ENCODE assay signal across 8 cellular contexts in the genomic region with DNA sequence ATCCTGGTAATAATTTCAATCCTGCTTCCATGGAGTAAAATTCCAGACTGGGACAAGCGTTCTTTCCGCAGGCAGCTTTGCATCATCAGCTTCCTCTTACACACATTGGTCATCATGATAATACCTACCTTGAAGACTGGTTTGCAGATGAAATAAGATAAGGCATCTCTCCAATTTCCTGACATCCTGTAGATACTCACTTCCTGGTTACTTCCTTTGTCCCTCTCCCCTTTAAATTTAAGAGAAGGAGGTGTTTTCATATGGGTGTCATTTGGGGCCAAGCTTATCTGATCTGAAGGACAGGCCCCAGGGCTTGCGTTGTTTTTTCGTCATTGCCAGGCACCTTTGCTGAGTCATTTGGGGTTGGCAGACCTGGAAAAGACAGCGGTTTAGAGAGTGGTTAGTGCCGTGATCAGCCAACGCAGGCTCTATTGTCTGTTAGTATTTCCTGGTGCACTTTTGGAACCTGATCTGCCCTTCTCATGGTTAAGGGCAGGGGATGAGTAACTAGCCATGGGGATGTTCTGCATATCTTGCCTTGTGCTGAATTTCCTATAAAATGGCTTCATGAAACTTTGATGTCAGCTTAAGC. TPM values are rescaled to one million over a fixed set of nuclear protein-coding genes. Genes with fewer than 3 reads are reported as not detected.
DNase-seq lines count a peak whose midpoint lies in the region; ATAC-seq, FAIRE-seq and TF ChIP-seq lines count a peak whose summit lies in the region.

No MANE protein-coding gene starts in this region.

- H3K9me1 ChIP-seq in K562 (ENCODE audit: control insufficient read depth, insufficient read depth, low read length) = no peaks in the 10 kb centered on the region

- H3K9ac ChIP-seq in H9 (ENCODE audit: extremely low read depth, insufficient read length, low read length) (no peak overlapping the region), K562 (ENCODE audit: insufficient read depth in 1 of 2, low read depth in 2 of 2, low read length in 2 of 2) (no peak overlapping the region)

- BruUV-seq in K562 (replicated peaks; lab: Mats Ljungman, UMichigan) = no TSS peak

- FAIRE-seq in K562 (lab: Jason Lieb, UNC) = no peak

- H3K27me3 ChIP-seq in H9 (ENCODE audit: insufficient read depth, low read length) (no peaks in the 10 kb centered on the region), K562 (ENCODE audit: control insufficient read depth in 2 of 2, insufficient read depth in 2 of 2, low read length in 2 of 2) (no peaks in the 10 kb centered on the region; a peak in 1 of 5 replicates)

- H3K23me2 ChIP-seq in H9 (ENCODE audit: insufficient read length, low read depth, low read length, poor library complexity, severe bottlenecking) = no peaks in the 10 kb centered on the region

- in situ Hi-C loops in K562 (cut with MboI) = no loop called here

- H3K4me1 ChIP-seq in H9 (ENCODE audit: insufficient read depth, low read length) (no peaks in the 10 kb centered on the region), K562 (replicated peaks in 1 of 2; ENCODE audit: control insufficient read depth in 2 of 2, insufficient read depth in 2 of 2, low read length in 2 of 2) (no peaks in the 10 kb centered on the region; a peak in 1 of 5 replicates)

- WGBS in H9 (ENCODE audit: extremely low coverage, insufficient read length, low lambda C conversion rate) = no CpG with 5 or more reads among the region's 7 CpGs
- WGBS in K562 (ENCODE audit: insufficient coverage, low coverage, missing lambda C conversion rate) = 0% methylated on average over 7 of the region's 7 CpGs

- H3K27me3 Mint-ChIP-seq in H9 (ENCODE audit: low read depth) = no peaks in the 10 kb centered on the region

- POLR2A ChIA-PET in K562 (lab: Yijun Ruan, JAX) = interaction anchor here (0.7 to 0.8 kb wide), 2 partner anchors 9 to 16 kb away, joined by 3 read pairs; no protein-coding TSS in a partner anchor

- H4K91ac ChIP-seq in H9 (ENCODE audit: insufficient read length, low read depth, low read length) = no peak overlapping the region

- no peak overlapping the region for H3K4me3 ChIP-seq in K562

- no peak overlapping the region for H3K23ac ChIP-seq in H9 (ENCODE audit: insufficient read length, low read depth, low read length)

- TF ChIP-seq POLR2A in K562 (conservative IDR thresholded peaks at IDR 0.05) = no peak

- H4K5ac ChIP-seq in H9 (ENCODE audit: insufficient read length, low read depth, low read length) = no peak overlapping the region

- no peak overlapping the region for H2AK5ac ChIP-seq in H9 (ENCODE audit: insufficient read length, low read length)

- no peak overlapping the region for H3K14ac ChIP-seq in H9 (ENCODE audit: insufficient read depth, low read length)

- H3K79me2 ChIP-seq in H9 (ENCODE audit: insufficient read depth, low read length) (no peaks in the 10 kb centered on the region), K562 (ENCODE audit: control insufficient read depth, insufficient read depth, low read length) (no peaks in the 10 kb centered on the region)

- no peaks in the 10 kb centered on the region for H3K79me1 ChIP-seq in H9 (ENCODE audit: insufficient read depth, low read depth, low read length, poor library complexity, severe bottlenecking)

- H2AFZ ChIP-seq in H9 (ENCODE audit: low read length) (no peak overlapping the region), K562 (ENCODE audit: low read depth, low read length) (no peak overlapping the region)

- H3K4me1 Mint-ChIP-seq in H9 = peaks cover 20% of the 10 kb centered on the region in 2 experiments; a peak in 3 of 4 replicates

- H3K36me3 ChIP-seq in K562 (ENCODE audit: control insufficient read depth, insufficient read depth, low read length) = no peaks in the 10 kb centered on the region

- TF ChIP-seq EP300 in K562 (IDR thresholded peaks at IDR 0.05; ENCODE audit: low read length) = peak; percentile 34; the same call in 1 of the 2 replicates

- no peak overlapping the region for H2BK5ac ChIP-seq in H9 (ENCODE audit: insufficient read length, low read length)

- H2BK15ac ChIP-seq in H9 (ENCODE audit: low read depth, low read length) = no peak overlapping the region

- H3K56ac ChIP-seq in H9 (ENCODE audit: insufficient read length, low read depth, low read length) = no peak overlapping the region

- no peaks in the 10 kb centered on the region for H3K9me3 Mint-ChIP-seq in H9

- TF ChIP-seq RAD21 in K562 (CRISPR knock-in tag; conservative IDR thresholded peaks at IDR 0.05 in 1 of 2, IDR thresholded peaks at IDR 0.05 in 1 of 2) = no peak

- no peak overlapping the region for H3K18ac ChIP-seq in H9 (ENCODE audit: insufficient read length, low read depth, low read length)

- H4K20me1 ChIP-seq in H9 (ENCODE audit: control insufficient read depth, insufficient read depth, insufficient read length) (no peaks in the 10 kb centered on the region), K562 (replicated peaks; ENCODE audit: control insufficient read depth, insufficient read depth, low read length) (no peaks in the 10 kb centered on the region)

- ATAC-seq in K562 (no peak), HG03095 (IDR thresholded peaks at IDR 0.05; ENCODE audit: unreplicated experiment) (no peak), HG03108 (IDR thresholded peaks at IDR 0.05; ENCODE audit: unreplicated experiment) (no peak)

- no peak overlapping the region for H4K8ac ChIP-seq in H9 (replicated peaks; ENCODE audit: insufficient read length, low read depth, low read length)

- TF ChIP-seq CTCF in H9 (conservative IDR thresholded peaks at IDR 0.05) (no peak), K562 (IDR thresholded peaks at IDR 0.05 in 2 of 3, conservative IDR thresholded peaks at IDR 0.05 in 1 of 3; ENCODE audit: insufficient read depth in 2 of 3, low read depth in 1 of 3, low read length in 3 of 3) (no peak)

- H3K9me3 ChIP-seq in H9 (ENCODE audit: control insufficient read depth, low read depth, low read length) = no peaks in the 10 kb centered on the region
- no peaks in the 10 kb centered on the region for H3K9me3 ChIP-seq in K562 (replicated peaks; ENCODE audit: control insufficient read depth, insufficient read depth, low read depth, low read length)

- DNase-seq in H9 (no peak), T follicular helper cell (ENCODE audit: low read depth) (peak; percentile 25), K562 (ENCODE audit: extremely low read depth in 1 of 4, low spot score in 3 of 4) (no peak), NCI-H1417 (lab: John Stamatoyannopoulos, UW) (no peak), HT-29 (ENCODE audit: low spot score) (no peak)
- DNase-seq in stimulated activated CD4-positive, alpha-beta T cell treated with anti-CD3 and anti-CD28 coated beads, Interleukin-2, amount 100 ng/mL, for 24 hours = peak; percentile 64 to 70

- no peak overlapping the region for H3K4me3 Mint-ChIP-seq in H9

- CTCF ChIA-PET in K562 (lab: Yijun Ruan, JAX; ENCODE audit: low intra/inter-chr PET ratio) = no interaction called here

- no peak overlapping the region for H3K4ac ChIP-seq in H9 (ENCODE audit: low read depth, low read length)

- no peak overlapping the region for H2BK120ac ChIP-seq in H9 (ENCODE audit: low read depth, low read length, poor library complexity, severe bottlenecking)

- H3K27ac Mint-ChIP-seq in H9 = peak overlapping the region; percentile 1 to 70 (median 57); a peak in 5 of 7 replicates

- no peak overlapping the region for H2BK20ac ChIP-seq in H9 (ENCODE audit: low read depth, low read length, poor library complexity, severe bottlenecking)

- H2BK12ac ChIP-seq in H9 (ENCODE audit: insufficient read length, low read depth, low read length) = no peak overlapping the region

- H3K36me3 Mint-ChIP-seq in H9 (ENCODE audit: insufficient read depth in 1 of 3, low read depth in 3 of 3) = peaks cover 3 to 12% (median 12%) of the 10 kb centered on the region in 3 experiments; a peak in 5 of 7 replicates

- H3K4me2 ChIP-seq in H9 (ENCODE audit: insufficient read depth, insufficient read length, low read length) = no peak overlapping the region
- no peak overlapping the region for H3K4me2 ChIP-seq in K562 (ENCODE audit: insufficient read depth, low read length)

- intact Hi-C loops in K562 (cut with micrococcal nuclease) = no loop called here

- H3K27ac ChIP-seq in H9 (ENCODE audit: insufficient read length, low read depth, low read length) (no peak overlapping the region), K562 (ENCODE audit: extremely low read depth, low read depth, low read length) (no peak overlapping the region)

- no peak overlapping the region for H3T11ph ChIP-seq in H9 (ENCODE audit: low read length)

TF ChIP-seq in K562, 482 proteins besides CTCF, POLR2A, EP300 and RAD21 (continues in another document):
- peak; percentile 52 for TF ChIP-seq C11orf30 (IDR thresholded peaks at IDR 0.05; ENCODE audit: low read depth)

RNA-seq across cellular contexts. Expression of a gene that starts 24.1 kb away (rescaled TPM):
- total RNA-seq in H9 (2021) = 24.7 and 25.9 TPM in 2 replicates
- not detected in 2 replicates for total RNA-seq in K562 (2011; cell fraction: chromatin; rRNA removed; ENCODE audit: low replicate concordance)
- total RNA-seq in K562 (2011; cell fraction: nucleolus; rRNA removed) = not detected in 2 replicates
- not detected in 2 replicates for total RNA-seq in K562 (2011; cell fraction: nucleoplasm; rRNA removed)
- not detected in 2 replicates for total RNA-seq in K562 (2014; rRNA removed)
- total RNA-seq in K562 (2014; rRNA removed; fragmentation: Illumina TruSeq; extraction: Trizol) = not detected in 2 replicates
- total RNA-seq in K562 (2015; rRNA removed; fragmentation: Illumina TruSeq; extraction: Trizol) = not detected in 2 replicates
- total RNA-seq in K562 (2021) = 0.31 TPM in 2 replicates
- not detected in 2 replicates for polyA plus RNA-seq in K562 (2011; rRNA removed)
- polyA plus RNA-seq in K562 (2011; cell fraction: cytosol; rRNA removed) = not detected in 2 replicates
- polyA plus RNA-seq in K562 (2011; cell fraction: nucleus; rRNA removed) = not detected in 2 replicates
- polyA plus RNA-seq in K562 (2012) = 0.03 and 0.19 TPM in 2 replicates
- polyA plus RNA-seq in K562 (2014; fragmentation: Illumina TruSeq; extraction: Trizol) = not detected in 2 replicates
- not detected for polyA plus RNA-seq in K562 (2014; fragmentation: Nextera tagmentation; extraction: Ambion mirVana)
- not detected in 2 replicates for polyA plus RNA-seq in K562 (2014; rRNA removed)
- polyA minus RNA-seq in K562 (2011; rRNA and poly(A)+ RNA removed) = not detected in 2 replicates
- polyA minus RNA-seq in K562 (2011; cell fraction: cytosol; rRNA and poly(A)+ RNA removed) = 0.10 and 2.9 TPM in 2 replicates
- polyA minus RNA-seq in K562 (2011; cell fraction: nucleus; rRNA and poly(A)+ RNA removed) = 0.11 and 0.27 TPM in 2 replicates
- total RNA-seq in HT-29 (2014; rRNA removed; shearing (Covaris generic)) = 83.4 and 92.4 TPM in 2 replicates

Comparison
In these comparisons a context has a peak if more than half of its experiments do, and no peak if none do; other contexts are left out.
1. DNase-seq: peak in T follicular helper cell (single experiment) and stimulated activated CD4-positive, alpha-beta T cell treated with anti-CD3 and anti-CD28 coated beads, Interleukin-2, amount 100 ng/mL, for 24 hours (2 of 2); none in H9 (single experiment), K562 (0 of 4), NCI-H1417 (0 of 3) and HT-29 (single experiment).
2. RNA of a gene that starts 24.1 kb away (total RNA-seq): 83.4 to 92.4 TPM in HT-29 and 24.7 to 25.9 TPM in H9; 0.31 TPM in K562; every median in the first group is over 10 times any median in the second.